Comparison of ENCODE assay signal across 10 cellular contexts in the genomic region with DNA sequence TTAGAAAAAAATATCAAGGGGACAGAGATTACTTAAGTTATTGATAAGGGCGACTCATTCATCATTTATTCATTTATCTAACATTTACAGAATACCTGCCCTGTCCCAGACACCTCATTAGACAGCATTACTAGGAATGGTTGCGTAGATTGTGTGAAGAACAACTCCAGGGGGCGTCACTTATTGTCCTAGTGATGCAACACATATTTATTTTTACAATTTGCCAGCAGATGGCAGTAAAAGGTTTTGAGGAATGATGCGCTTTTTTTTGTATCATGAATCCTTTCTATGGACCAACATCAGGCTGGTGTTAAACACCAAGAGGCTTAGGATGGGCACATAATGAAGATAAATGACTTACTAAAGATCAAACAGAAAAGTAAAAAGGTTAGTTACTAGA. TPM values are rescaled to one million over a fixed set of nuclear protein-coding genes. Genes with fewer than 3 reads are reported as not detected.
DNase-seq lines count a peak whose midpoint lies in the region; TF ChIP-seq lines count a peak whose summit lies in the region.
"Had no signal": no experiment of that assay in that cellular context is flagged by ENCODE, and none has a peak within 500 bp of the region (broad histone marks: within the 10 kb centered on the region; RNA-seq: fewer than 3 reads in every experiment).

No MANE protein-coding gene starts in this region.

- no peaks in the 10 kb centered on the region for H3K27me3 ChIP-seq in mammary epithelial cell (ENCODE audit: insufficient read depth, low read length)
- H3K27me3 ChIP-seq in smooth muscle cell (ENCODE audit: low read depth): peaks cover 35% of the 10 kb centered on the region

- H3K27ac ChIP-seq in mammary epithelial cell (ENCODE audit: insufficient read depth, low read depth, low read length) (no peak overlapping the region), smooth muscle cell (ENCODE audit: low read depth) (no peak overlapping the region)

- no TSS peak for BruUV-seq in MCF 10A (replicated peaks; lab: Mats Ljungman, UMichigan)
- no TSS peak for BruUV-seq in mammary epithelial cell (replicated peaks; lab: Mats Ljungman, UMichigan)

- H3K36me3 ChIP-seq in mammary epithelial cell (ENCODE audit: insufficient read depth, low read length): no peaks in the 10 kb centered on the region
- no peaks in the 10 kb centered on the region for H3K36me3 ChIP-seq in smooth muscle cell (ENCODE audit: low read depth)

- peaks cover 7% of the 10 kb centered on the region for H3K9me3 Mint-ChIP-seq in MCF 10A (ENCODE audit: unreplicated experiment)

- no peaks in the 10 kb centered on the region for H3K4me1 ChIP-seq in mammary epithelial cell (ENCODE audit: insufficient read depth, low read length)
- H3K4me1 ChIP-seq in smooth muscle cell (ENCODE audit: low read depth): no peaks in the 10 kb centered on the region

- peaks cover 8% of the 10 kb centered on the region for H3K9me3 ChIP-seq in mammary epithelial cell (replicated peaks; ENCODE audit: insufficient read depth, low read length)
- no peaks in the 10 kb centered on the region for H3K9me3 ChIP-seq in smooth muscle cell (replicated peaks; ENCODE audit: low read depth)

- in situ Hi-C loops in mammary epithelial cell (cut with MboI; ENCODE audit: low sequenced_read_pairs in 2 of 2): loop anchor here in 1 of 2 donors (25.0 kb wide), 1 partner anchor 1784 kb away; no protein-coding TSS in a partner anchor

- H3K4me1 Mint-ChIP-seq in MCF 10A (ENCODE audit: insufficient read depth, unreplicated experiment): peaks cover 5% of the 10 kb centered on the region

- no peaks in the 10 kb centered on the region for H3F3A ChIP-seq in smooth muscle cell (ENCODE audit: low read depth)

- H3K9ac ChIP-seq in mammary epithelial cell (ENCODE audit: insufficient read depth, low read length) (no peak overlapping the region), smooth muscle cell (ENCODE audit: low read depth) (no peak overlapping the region)

- POLR2A ChIA-PET in MCF 10A (lab: Yijun Ruan, JAX): no interaction called here

- no peak overlapping the region for H3K4me3 Mint-ChIP-seq in MCF 10A (ENCODE audit: unreplicated experiment)

- 24% methylated on average over 4 of the region's 4 CpGs for WGBS in mammary epithelial cell (ENCODE audit: low coverage, missing lambda C conversion rate)
- 32% methylated on average over 4 of the region's 4 CpGs for WGBS in smooth muscle cell (ENCODE audit: low lambda C conversion rate)

- no peak overlapping the region for H3K4me2 ChIP-seq in mammary epithelial cell (ENCODE audit: insufficient read depth, low read depth, low read length)
- H3K4me2 ChIP-seq in smooth muscle cell: no peak overlapping the region

- H2AFZ ChIP-seq in mammary epithelial cell (ENCODE audit: low read depth, low read length) (no peak overlapping the region), smooth muscle cell (ENCODE audit: low read depth) (no peak overlapping the region)

- no peaks in the 10 kb centered on the region for H3K27me3 Mint-ChIP-seq in MCF 10A (ENCODE audit: insufficient read depth, unreplicated experiment)

- no peak overlapping the region for H3K4me3 ChIP-seq in mammary epithelial cell (replicated peaks in 1 of 3; ENCODE audit: insufficient read depth in 1 of 3, low read depth in 2 of 3, low read length in 3 of 3)
- H3K4me3 ChIP-seq in smooth muscle cell: no peak overlapping the region

- no peaks in the 10 kb centered on the region for H3K79me2 ChIP-seq in mammary epithelial cell (ENCODE audit: insufficient read depth, low read length)
- H3K79me2 ChIP-seq in smooth muscle cell (ENCODE audit: low read depth): no peaks in the 10 kb centered on the region

- dilution Hi-C loops in mammary epithelial cell (cut with HindIII; ENCODE audit: low sequenced_read_pairs): no loop called here

- CTCF ChIA-PET in MCF 10A (lab: Yijun Ruan, JAX) (interaction anchor here (0.6 to 1.3 kb wide), 10 partner anchors 13 to 1790 kb away, joined by 3 to 5 read pairs (median 3); no protein-coding TSS in a partner anchor), mammary epithelial cell (lab: Charles Lee; ENCODE audit: low non-redundant PET) (no interaction called here)

- H3K27ac Mint-ChIP-seq in MCF 10A (ENCODE audit: low read depth, unreplicated experiment): no peak overlapping the region

- TF ChIP-seq CTCF in MCF 10A (IDR thresholded peaks at IDR 0.05; ENCODE audit: unreplicated experiment): peak; percentile 31
- TF ChIP-seq CTCF in mammary epithelial cell (conservative IDR thresholded peaks at IDR 0.05 in 1 of 2, IDR thresholded peaks at IDR 0.05 in 1 of 2; ENCODE audit: extremely low read depth in 1 of 2, insufficient read depth in 1 of 2, low read depth in 1 of 2, low read length in 2 of 2): peak in 1 of 2 donors; percentile 9
- peak; percentile 55 for TF ChIP-seq CTCF in smooth muscle cell (IDR thresholded peaks at IDR 0.05; ENCODE audit: borderline replicate concordance, insufficient read depth, poor library complexity, severe bottlenecking)

- no peaks in the 10 kb centered on the region for H4K20me1 ChIP-seq in mammary epithelial cell (ENCODE audit: insufficient read depth, low read length)
- H4K20me1 ChIP-seq in smooth muscle cell (ENCODE audit: low read depth): no peaks in the 10 kb centered on the region

- intact Hi-C loops in MCF 10A (cut with micrococcal nuclease) (loop anchor here (5.0 kb wide), 2 partner anchors 99 to 919 kb away; no protein-coding TSS in a partner anchor), mammary epithelial cell (cut with micrococcal nuclease) (no loop called here)

- H3K36me3 Mint-ChIP-seq in MCF 10A (ENCODE audit: insufficient read depth, unreplicated experiment): no peaks in the 10 kb centered on the region

- DNase-seq in MCF 10A (ENCODE audit: unreplicated experiment): peak; percentile 55
- no peak for DNase-seq in mammary epithelial cell
- peak; percentile 75 for DNase-seq in NCI-H446 treated with DMSO at 0.1 percent for 48 hours (lab: John Stamatoyannopoulos, UW)
- peak; percentile 18 for DNase-seq in cerebellar cortex (ENCODE audit: low spot score)
- no peak for DNase-seq in smooth muscle cell (lab: John Stamatoyannopoulos, UW; ENCODE audit: unreplicated experiment)
- no peak for DNase-seq in T-helper 1 cell
- DNase-seq in DMS79 (lab: John Stamatoyannopoulos, UW): no peak
- no peak for DNase-seq in NCI-H128 (lab: John Stamatoyannopoulos, UW; ENCODE audit: unreplicated experiment)
- DNase-seq: kidney glomerular epithelial cell had no signal

RNA-seq across cellular contexts. Expression of a gene that starts 5.5 kb away (rescaled TPM):
- total RNA-seq in MCF 10A (2022) (not detected in 2 replicates), mammary epithelial cell (under 1 TPM in 1 of 2 donors, not detected in 1; 0.17 TPM), smooth muscle cell (0.04 and 0.49 TPM in 2 replicates)
- polyA plus RNA-seq in mammary epithelial cell (not detected), smooth muscle cell (0.77 TPM in 1 of 2 replicates, not detected in the other)
- polyA minus RNA-seq in mammary epithelial cell: not detected
- total RNA-seq: T-helper 1 cell treated with Interleukin-12 subunit alpha and Interleukin-12 subunit beta and Interleukin-4 antibody, amounts not matched to agents 30 ng/mL and 1 ng/mL, for 36 hours had no signal

Comparison
In these comparisons a context has a peak if more than half of its experiments do, and no peak if none do; other contexts are left out.
1. DNase-seq: peak in MCF 10A (single experiment), NCI-H446 treated with DMSO at 0.1 percent for 48 hours (single experiment) and cerebellar cortex (single experiment); none in mammary epithelial cell (single experiment), smooth muscle cell (single experiment), T-helper 1 cell (0 of 5), DMS79 (single experiment) and NCI-H128 (single experiment).